Comparison of ENCODE assay signal across 34 cellular contexts in genomic region chr5:53681079-53681478, GRCh38.
"Had no signal": no experiment of that assay in that cellular context is flagged by ENCODE, and none has a peak within 500 bp of the region (broad histone marks: within the 10 kb centered on the region; RNA-seq: fewer than 3 reads in every experiment).

No MANE protein-coding gene starts in this region.

- H3K9me3 ChIP-seq: MG63 had no signal

- H3K27me3 ChIP-seq: MG63 had no signal

- H3K4me3 ChIP-seq: MG63 had no signal

- DNase-seq: Kasumi-1, MG63, MM.1S, MV-4-11, NCI-H1048, NCI-H1092, NCI-H1092 treated with DMSO at 0.1 percent for 48 hours, NCI-H1105, NCI-H1105 treated with DMSO at 0.1 percent for 48 hours, NCI-H1417, NCI-H1417 treated with DMSO at 0.1 percent for 48 hours, NCI-H1436, NCI-H1436 treated with DMSO at 0.1 percent for 48 hours, NCI-H146, NCI-H1694, NCI-H1694 treated with DMSO at 0.1 percent for 48 hours, NCI-H187, NCI-H187 treated with DMSO at 0.1 percent for 48 hours, NCI-H1930, NCI-H2029, NCI-H2029 treated with DMSO at 0.1 percent for 48 hours, NCI-H2081, NCI-H2081 treated with DMSO at 0.1 percent for 48 hours, NCI-H2107, NCI-H2171, NCI-H2171 treated with DMSO at 0.1 percent for 48 hours, NCI-H2227 treated with DMSO at 0.1 percent for 48 hours, NCI-H226, NCI-H345, NCI-H446, NCI-H446 treated with DMSO at 0.1 percent for 48 hours, NCI-H510A, NCI-H510A treated with DMSO at 0.1 percent for 48 hours, NCI-H524 had no signal
